ENCODE assay signal across 26 cellular contexts in genomic region chr12:26280869-26281268, GRCh38.
"Had no signal": no experiment of that assay in that cellular context is flagged by ENCODE, and none has a peak within 500 bp of the region (broad histone marks: within the 10 kb centered on the region; RNA-seq: fewer than 3 reads in every experiment).

No MANE protein-coding gene starts in this region.

- DNase-seq: activated CD4-positive, alpha-beta T cell treated with anti-CD3 and anti-CD28 coated beads, Interleukin-2, amount 10 ng/mL, durations not matched to agents 24 days and 14 days; activated CD4-positive, alpha-beta T cell treated with anti-CD3 and anti-CD28 coated beads, Interleukin-2, amount 50 U/mL, for 4 hours; activated CD8-positive, alpha-beta T cell treated with anti-CD3 and anti-CD28 coated beads for 36 hours; activated effector memory CD4-positive, alpha-beta T cell treated with anti-CD3 and anti-CD28 coated beads, Interleukin-2, amount 50 U/mL, for 16 hours; activated naive CD4-positive, alpha-beta T cell; activated naive CD4-positive, alpha-beta T cell treated with anti-CD3 and anti-CD28 coated beads, Interleukin-2, amount 50 U/mL, for 16 hours; activated naive CD8-positive, alpha-beta T cell treated with anti-CD3 and anti-CD28 coated beads for 36 hours; activated T-cell treated with anti-CD3 and anti-CD28 coated beads, Interleukin-2, amount 50 U/mL, for 1 hour; activated T-cell treated with anti-CD3 and anti-CD28 coated beads, Interleukin-2, amount 50 U/mL, for 72 hours; amniotic stem cell; cerebellar nuclear complex; NCI-H1092; NCI-H1436 treated with DMSO at 0.1 percent for 48 hours; NCI-H1694 treated with DMSO at 0.1 percent for 48 hours; NCI-H2029; NCI-H2171; NCI-H510A; NCI-H526; NCI-H748 treated with DMSO at 0.1 percent for 48 hours; NK-92 treated with Interleukin-12 subunit alpha and Interleukin-12 subunit beta, amount 100 ng/mL, for 24 hours; PC-3; T1000 had no signal

- H3K27me3 ChIP-seq: ascending aorta had no signal

- FAIRE-seq: TTC549 had no signal

- H3K4me3 ChIP-seq: ascending aorta, SK-N-MC had no signal

- ATAC-seq: activated CD8-positive, alpha-beta T cell treated with anti-CD3 and anti-CD28 coated beads for 36 hours; activated T-cell treated with anti-CD3 and anti-CD28 coated beads, Interleukin-2, amount 50 U/mL, for 72 hours; activated T-helper 17 cell treated with anti-CD3 and anti-CD28 coated beads, Interleukin-2, amount 50 U/mL, for 72 hours; PC-3 had no signal

- H3K27ac ChIP-seq: ascending aorta, SK-N-MC had no signal

- H3K36me3 ChIP-seq: ascending aorta had no signal

- H3K9me3 ChIP-seq: ascending aorta had no signal
